In genomic region chr17:11981862-11982261, GRCh38 we compare ENCODE assay signal across 19 cellular contexts.
"Had no signal": no experiment of that assay in that cellular context is flagged by ENCODE, and none has a peak within 500 bp of the region (broad histone marks: within the 10 kb centered on the region; RNA-seq: fewer than 3 reads in every experiment).

No MANE protein-coding gene starts in this region.

- H3K4me3 ChIP-seq: PC-9, Peyer's patch, SJCRH30 had no signal

- H3K9me3 ChIP-seq: Peyer's patch, SJCRH30 had no signal

- DNase-seq: IMR-90, Karpas-422, KG1, MM.1S, NCI-H1092 treated with DMSO at 0.1 percent for 48 hours, NCI-H1436, NCI-H187 treated with DMSO at 0.1 percent for 48 hours, NCI-H2029 treated with DMSO at 0.1 percent for 48 hours, NCI-H2171 treated with DMSO at 0.1 percent for 48 hours, NCI-H345, NCI-H446 treated with DMSO at 0.1 percent for 48 hours, NCI-H510A treated with DMSO at 0.1 percent for 48 hours, NCI-H526, PC-9, Peyer's patch, SHP77 treated with DMSO at 0.1 percent for 48 hours, SJCRH30 had no signal

- H3K4me1 ChIP-seq: Peyer's patch, SJCRH30 had no signal

- ATAC-seq: HepG2, Right ventricle myocardium inferior had no signal

- H3K27me3 ChIP-seq: Peyer's patch, SJCRH30 had no signal

- H3K36me3 ChIP-seq: SJCRH30 had no signal
